ENCODE assay signal across 24 cellular contexts in the genomic region with DNA sequence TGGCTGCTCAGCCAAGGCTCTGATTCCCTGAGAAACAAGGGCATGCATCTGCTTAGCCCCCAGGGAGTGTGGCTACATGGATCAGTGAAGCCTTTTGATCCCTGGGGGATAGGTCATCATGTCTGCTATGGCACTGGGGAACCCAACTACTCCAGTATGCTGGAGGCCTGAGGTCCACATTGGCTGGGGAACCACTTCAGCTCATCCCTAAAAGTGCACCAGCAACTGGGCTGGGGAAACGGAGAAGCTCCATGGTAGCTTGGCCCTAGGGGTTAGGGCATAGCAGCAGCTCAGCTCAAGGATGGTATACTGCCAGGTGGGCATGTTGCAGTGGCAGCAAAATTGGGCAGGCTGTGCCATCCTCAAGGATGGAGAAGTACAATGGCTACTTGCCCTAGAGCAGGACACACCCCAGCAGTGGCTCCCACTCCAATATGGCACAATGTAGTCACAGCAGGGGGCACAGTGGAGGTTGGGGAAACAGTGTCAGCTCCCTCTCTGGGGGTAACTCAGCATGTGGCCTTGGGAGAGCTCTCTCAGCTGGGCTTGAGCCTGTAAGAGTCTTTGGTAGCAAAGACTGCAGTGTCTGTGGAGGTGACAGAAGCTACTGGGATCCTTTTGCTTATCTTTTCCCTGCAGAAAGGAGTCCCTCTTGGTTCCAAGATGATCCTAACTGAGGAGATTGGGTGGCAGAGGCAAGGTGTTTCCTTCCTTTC.
"Had no signal": no experiment of that assay in that cellular context is flagged by ENCODE, and none has a peak within 500 bp of the region (broad histone marks: within the 10 kb centered on the region; RNA-seq: fewer than 3 reads in every experiment).

No MANE protein-coding gene starts in this region.

- H3K27me3 ChIP-seq: adrenal gland had no signal

- H3K4me1 Mint-ChIP-seq: activated naive CD8-positive, alpha-beta T cell treated with anti-CD3 and anti-CD28 coated beads, Interleukin-2, amount 10 ng/mL, durations not matched to agents 7 days and 5 days; T-helper 17 cell; WTC11 had no signal

- ATAC-seq: activated CD8-positive, alpha-beta T cell treated with anti-CD3 and anti-CD28 coated beads, Interleukin-2, amount 10 ng/mL, durations not matched to agents 7 days and 5 days; activated T-cell treated with anti-CD3 and anti-CD28 coated beads, Interleukin-2, amount 50 U/mL, for 72 hours; T-helper 17 cell; WTC11 had no signal

- H3K36me3 ChIP-seq: adrenal gland had no signal

- H3K27ac ChIP-seq: adrenal gland had no signal

- H3K36me3 Mint-ChIP-seq: activated naive CD8-positive, alpha-beta T cell treated with anti-CD3 and anti-CD28 coated beads, Interleukin-2, amount 10 ng/mL, durations not matched to agents 7 days and 5 days had no signal

- DNase-seq: activated CD4-positive, alpha-beta T cell treated with anti-CD3 and anti-CD28 coated beads for 48 hours; activated CD4-positive, alpha-beta T cell treated with anti-CD3 and anti-CD28 coated beads, Interleukin-2, amount 50 U/mL, for 4 hours; activated CD4-positive, CD25-positive, alpha-beta regulatory T cell treated with anti-CD3 and anti-CD28 coated beads, Interleukin-2, amount 50 U/mL, for 72 hours; activated CD8-positive, alpha-beta T cell treated with anti-CD3 and anti-CD28 coated beads, Interleukin-2, amount 10 ng/mL, durations not matched to agents 7 days and 5 days; activated naive CD4-positive, alpha-beta T cell treated with anti-CD3 and anti-CD28 coated beads, Interleukin-2, amount 50 U/mL, for 16 hours; activated naive CD8-positive, alpha-beta T cell treated with anti-CD3 and anti-CD28 coated beads, Interleukin-2, amount 10 ng/mL, durations not matched to agents 7 days and 5 days; activated T-cell treated with anti-CD3 and anti-CD28 coated beads, Interleukin-2, amount 50 U/mL, for 72 hours; anterior cingulate cortex; central memory CD4-positive, alpha-beta T cell; Kasumi-1; KBM-7; NCI-H1048; NCI-H1417; NCI-H1930; NCI-H2171; NCI-H226; NCI-H526 treated with DMSO at 0.1 percent for 48 hours; NCI-H82; SIG-M5; T-helper 17 cell; T-helper 9 cell had no signal

- H3K4me3 Mint-ChIP-seq: activated CD8-positive, alpha-beta T cell treated with anti-CD3 and anti-CD28 coated beads, Interleukin-2, amount 10 ng/mL, durations not matched to agents 7 days and 5 days; activated naive CD8-positive, alpha-beta T cell treated with anti-CD3 and anti-CD28 coated beads, Interleukin-2, amount 10 ng/mL, durations not matched to agents 7 days and 5 days; activated T-cell treated with anti-CD3 and anti-CD28 coated beads, Interleukin-2, amount 50 U/mL, for 72 hours; T-helper 17 cell; WTC11 had no signal

- H3K4me1 ChIP-seq: adrenal gland had no signal

- H3K27ac Mint-ChIP-seq: activated CD8-positive, alpha-beta T cell treated with anti-CD3 and anti-CD28 coated beads, Interleukin-2, amount 10 ng/mL, durations not matched to agents 7 days and 5 days; activated naive CD8-positive, alpha-beta T cell treated with anti-CD3 and anti-CD28 coated beads, Interleukin-2, amount 10 ng/mL, durations not matched to agents 7 days and 5 days; activated T-cell treated with anti-CD3 and anti-CD28 coated beads, Interleukin-2, amount 50 U/mL, for 72 hours; activated T-helper 2 cell treated with anti-CD3 and anti-CD28 coated beads, Interferon-gamma antibody, Interleukin-2, Interleukin-4, amounts not matched to agents 10 μg/mL and 5 μg/mL and 100 μg/mL, durations not matched to agents 14 hours and 24 hours and 36 hours; T-helper 17 cell; WTC11 had no signal

- H3K4me3 ChIP-seq: adrenal gland had no signal
